In the genomic region with DNA sequence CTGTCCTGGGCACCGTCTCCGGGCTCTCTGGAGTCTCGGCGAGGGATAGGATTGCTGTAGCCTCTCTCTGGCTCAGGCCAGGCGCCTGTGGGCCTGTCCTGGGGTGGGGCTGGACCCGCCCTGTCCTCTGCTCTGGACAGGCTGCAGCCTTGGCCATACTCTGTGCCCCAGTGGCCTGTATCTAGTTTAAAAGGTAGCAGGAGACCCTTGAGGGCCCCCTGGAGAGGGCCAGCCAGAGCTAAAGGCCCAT, we compare ENCODE assay signal across 15 cellular contexts. TPM values are rescaled to one million over a fixed set of nuclear protein-coding genes. Genes with fewer than 3 reads are reported as not detected.
DNase-seq lines count a peak whose midpoint lies in the region; ATAC-seq, FAIRE-seq and TF ChIP-seq lines count a peak whose summit lies in the region.
"Had no signal": no experiment of that assay in that cellular context is flagged by ENCODE, and none has a peak within 500 bp of the region (broad histone marks: within the 10 kb centered on the region; RNA-seq: fewer than 3 reads in every experiment).

No MANE protein-coding gene starts in this region.

- no peak overlapping the region for H3K27ac Mint-ChIP-seq in T-cell
- H3K27ac Mint-ChIP-seq in activated CD8-positive, alpha-beta memory T cell treated with anti-CD3 and anti-CD28 coated beads, Interleukin-2, amount 10 ng/mL, durations not matched to agents 7 days and 5 days = no peak overlapping the region
- H3K27ac Mint-ChIP-seq: activated naive CD8-positive, alpha-beta T cell treated with anti-CD3 and anti-CD28 coated beads for 36 hours; stimulated activated naive B cell treated with anti-CD40 and anti-IgM and Interleukin-4, amounts not matched to agents 10 μg/mL and 1 μg/mL and 100 μg/mL, for 72 hours had no signal

- CTCF ChIA-PET in T-cell (lab: Charles Lee) = interaction anchor here in 1 of 2 donors (0.7 kb wide), 1 partner anchor 424 kb away, joined by 3 read pairs; no protein-coding TSS in a partner anchor
- CTCF ChIA-PET in activated CD8-positive, alpha-beta memory T cell treated with anti-CD3 and anti-CD28 coated beads, Interleukin-2, amount 10 ng/mL, durations not matched to agents 7 days and 5 days (lab: Charles Lee) = interaction anchor here (1.0 to 1.7 kb wide), 2 partner anchors 62 to 424 kb away, joined by 4 read pairs; no protein-coding TSS in a partner anchor

- no peak for DNase-seq in T-cell
- peak in 5 of 6 donors; percentile 1 to 59 (median 12) for DNase-seq in pancreas
- no peak for DNase-seq in T1000 (lab: John Stamatoyannopoulos, UW)
- no peak for DNase-seq in activated CD8-positive, alpha-beta memory T cell treated with anti-CD3 and anti-CD28 coated beads, Interleukin-2, amount 10 ng/mL, durations not matched to agents 7 days and 5 days
- no peak for DNase-seq in iPS-NIHi7 (ENCODE audit: extremely low spot score)
- DNase-seq: activated naive CD8-positive, alpha-beta T cell treated with anti-CD3 and anti-CD28 coated beads for 36 hours; hypothalamus; NCI-H2081 treated with DMSO at 0.1 percent for 48 hours; stimulated activated CD4-positive, alpha-beta T cell treated with anti-CD3 and anti-CD28 coated beads, Interleukin-4, amount 100 ng/mL, for 24 hours; stimulated activated naive B cell treated with anti-CD40 and anti-IgM and Interleukin-4, amounts not matched to agents 10 μg/mL and 1 μg/mL and 100 μg/mL, for 72 hours had no signal

- H3K9ac ChIP-seq in ES-I3 (ENCODE audit: low read depth, low read length) (peak overlapping the region; percentile 24; the same call in 1 of the 2 replicates), iPS-15b (ENCODE audit: low read depth, low read length) (peak overlapping the region; percentile 24)

- peaks cover 11 to 24% of the 10 kb centered on the region in 2 donors for H3K27me3 Mint-ChIP-seq in T-cell
- peaks cover 25% of the 10 kb centered on the region for H3K27me3 Mint-ChIP-seq in activated CD8-positive, alpha-beta memory T cell treated with anti-CD3 and anti-CD28 coated beads, Interleukin-2, amount 10 ng/mL, durations not matched to agents 7 days and 5 days

- intact Hi-C loops in pancreas (cut with DNase I) = loop anchor here in 2 of 3 donors (10.0 kb wide), 2 partner anchors 425 to 505 kb away; no protein-coding TSS in a partner anchor

- no peak for TF ChIP-seq CTCF in pancreas (IDR thresholded peaks at IDR 0.05)

- H3K9me3 Mint-ChIP-seq in T-cell = no peaks in the 10 kb centered on the region
- no peaks in the 10 kb centered on the region for H3K9me3 Mint-ChIP-seq in activated CD8-positive, alpha-beta memory T cell treated with anti-CD3 and anti-CD28 coated beads, Interleukin-2, amount 10 ng/mL, durations not matched to agents 7 days and 5 days (ENCODE audit: low read depth)
- H3K9me3 Mint-ChIP-seq: activated naive CD8-positive, alpha-beta T cell treated with anti-CD3 and anti-CD28 coated beads for 36 hours; stimulated activated naive B cell treated with anti-CD40 and anti-IgM and Interleukin-4, amounts not matched to agents 10 μg/mL and 1 μg/mL and 100 μg/mL, for 72 hours had no signal

- no peak overlapping the region for H3K27ac ChIP-seq in pancreas
- H3K27ac ChIP-seq: RWPE1 had no signal

- POLR2A ChIA-PET in T-cell (lab: Charles Lee) = no interaction called here

- peaks cover 4 to 8% (median 7%) of the 10 kb centered on the region in 3 donors for H3K4me1 Mint-ChIP-seq in T-cell
- peaks cover 5% of the 10 kb centered on the region for H3K4me1 Mint-ChIP-seq in activated CD8-positive, alpha-beta memory T cell treated with anti-CD3 and anti-CD28 coated beads, Interleukin-2, amount 10 ng/mL, durations not matched to agents 7 days and 5 days

- H3K36me3 Mint-ChIP-seq in T-cell = no peaks in the 10 kb centered on the region
- H3K36me3 Mint-ChIP-seq in activated CD8-positive, alpha-beta memory T cell treated with anti-CD3 and anti-CD28 coated beads, Interleukin-2, amount 10 ng/mL, durations not matched to agents 7 days and 5 days = no peaks in the 10 kb centered on the region
- H3K36me3 Mint-ChIP-seq: activated naive CD8-positive, alpha-beta T cell treated with anti-CD3 and anti-CD28 coated beads for 36 hours; stimulated activated naive B cell treated with anti-CD40 and anti-IgM and Interleukin-4, amounts not matched to agents 10 μg/mL and 1 μg/mL and 100 μg/mL, for 72 hours had no signal

- FAIRE-seq in pancreas (lab: Jason Lieb, UNC) = no peak
- FAIRE-seq: GM12878 had no signal

- H3K27me3 ChIP-seq in iPS-15b (ENCODE audit: control insufficient read depth, insufficient read depth, low read length) (peaks cover 18% of the 10 kb centered on the region), pancreas (peaks cover 0 to 6% (median 3%) of the 10 kb centered on the region in 4 donors)

- ATAC-seq in T-cell (replicated peaks in 1 of 4) = no peak
- no peak for ATAC-seq in pancreas
- no peak for ATAC-seq in activated CD8-positive, alpha-beta memory T cell treated with anti-CD3 and anti-CD28 coated beads, Interleukin-2, amount 10 ng/mL, durations not matched to agents 7 days and 5 days
- ATAC-seq: GM12878; stimulated activated naive B cell treated with anti-CD40 and anti-IgM and Interleukin-4, amounts not matched to agents 10 μg/mL and 1 μg/mL and 100 μg/mL, for 72 hours had no signal

- H3K4me3 Mint-ChIP-seq in T-cell = peak overlapping the region in 2 of 3 donors; percentile 35 to 36
- H3K4me3 Mint-ChIP-seq in activated CD8-positive, alpha-beta memory T cell treated with anti-CD3 and anti-CD28 coated beads, Interleukin-2, amount 10 ng/mL, durations not matched to agents 7 days and 5 days = no peak overlapping the region
- H3K4me3 Mint-ChIP-seq: activated naive CD8-positive, alpha-beta T cell treated with anti-CD3 and anti-CD28 coated beads for 36 hours; stimulated activated naive B cell treated with anti-CD40 and anti-IgM and Interleukin-4, amounts not matched to agents 10 μg/mL and 1 μg/mL and 100 μg/mL, for 72 hours had no signal

- H3K4me1 ChIP-seq in ES-I3 (ENCODE audit: insufficient read depth, low read length) (peaks cover 7% of the 10 kb centered on the region; the same call in 1 of the 2 replicates), iPS-15b (ENCODE audit: control insufficient read depth, insufficient read depth, low read length) (no peaks in the 10 kb centered on the region), pancreas (peaks cover 4 to 9% (median 5%) of the 10 kb centered on the region in 3 donors)

- WGBS in pancreas, 2 donors = 72 to 80% methylated on average over 6 of the region's 6 CpGs

- no peaks in the 10 kb centered on the region for H3K9me3 ChIP-seq in ES-I3 (ENCODE audit: control insufficient read depth, insufficient read depth, low read length)
- H3K9me3 ChIP-seq in iPS-15b (ENCODE audit: control insufficient read depth, insufficient read depth, low read length) = no peaks in the 10 kb centered on the region
- no peaks in the 10 kb centered on the region for H3K9me3 ChIP-seq in pancreas

- H3K4me3 ChIP-seq in iPS-15b (ENCODE audit: low read depth, low read length) (peak overlapping the region; percentile 84), pancreas (peak overlapping the region in 2 of 4 donors; percentile 51)
- H3K4me3 ChIP-seq: GM12878 had no signal

- H3K36me3 ChIP-seq in ES-I3 (ENCODE audit: insufficient read depth, low read length) = no peaks in the 10 kb centered on the region
- peaks cover 22% of the 10 kb centered on the region for H3K36me3 ChIP-seq in iPS-15b (ENCODE audit: control insufficient read depth, insufficient read depth, low read length)
- H3K36me3 ChIP-seq in pancreas = no peaks in the 10 kb centered on the region

RNA-seq across cellular contexts. Expression of a gene that starts 1.8 kb away (rescaled TPM):
- total RNA-seq in T-cell (1 to 10 TPM in 1 of 5 donors, under 1 TPM in 4; 0.07 to 1.6 (median 0.44) TPM), pancreas (10 to 100 TPM in 2 of 6 donors, 1 to 10 TPM in 4; 5.3 to 13.2 (median 8.4) TPM)
- 1 to 10 TPM; 3.6 to 4.3 TPM for polyA plus RNA-seq in pancreas
- total RNA-seq in activated CD8-positive, alpha-beta memory T cell treated with anti-CD3 and anti-CD28 coated beads, Interleukin-2, amount 10 ng/mL, durations not matched to agents 7 days and 5 days = 1 to 10 TPM in 1 of 2 experiments, under 1 TPM in 1; 0.21 to 1.1 TPM
- total RNA-seq: mononuclear cell had no signal
- polyA plus RNA-seq: GM12878 had no signal

RNA-seq across cellular contexts. Expression of a gene that starts 54.6 kb away (rescaled TPM):
- total RNA-seq in T-cell = under 1 TPM in 3 of 5 donors, not detected in 2; 0.26 to 0.57 (median 0.38) TPM
- total RNA-seq in pancreas = under 1 TPM in 4 of 6 donors, not detected in 2; 0.16 to 0.52 (median 0.19) TPM
- under 1 TPM; 0.27 to 0.68 TPM for polyA plus RNA-seq in pancreas
- not detected for total RNA-seq in activated CD8-positive, alpha-beta memory T cell treated with anti-CD3 and anti-CD28 coated beads, Interleukin-2, amount 10 ng/mL, durations not matched to agents 7 days and 5 days
- total RNA-seq: activated naive CD8-positive, alpha-beta T cell treated with anti-CD3 and anti-CD28 coated beads for 36 hours; GM12878 had no signal
- polyA plus RNA-seq: GM12878 had no signal

Comparison
In these comparisons a context has a peak if more than half of its experiments do, and no peak if none do; other contexts are left out.
1. DNase-seq: peak in pancreas (5 of 6); none in T-cell (0 of 34), T1000 (single experiment), activated CD8-positive, alpha-beta memory T cell treated with anti-CD3 and anti-CD28 coated beads, Interleukin-2, amount 10 ng/mL, durations not matched to agents 7 days and 5 days (single experiment) and iPS-NIHi7 (single experiment).